In genomic region chr19:50025022-50025793, GRCh38 we compare ENCODE assay signal across 8 cellular contexts. TPM values are rescaled to one million over a fixed set of nuclear protein-coding genes. Genes with fewer than 3 reads are reported as not detected.
DNase-seq lines count a peak whose midpoint lies in the region; ATAC-seq and TF ChIP-seq lines count a peak whose summit lies in the region.

TSS of gene VRK3 (minus strand) at chr19:50025372. CDS start at chr19:50016162, 9,210 bp downstream.

- H3K36me3 ChIP-seq in ovary (no peaks in the 10 kb centered on the region), thyroid gland (peaks cover 0 to 2% of the 10 kb centered on the region in 2 donors)

- H3K36me3 Mint-ChIP-seq in activated naive CD8-positive, alpha-beta T cell treated with anti-CD3 and anti-CD28 coated beads, Interleukin-2, amount 50 U/mL, for 24 hours (ENCODE audit: low read depth): peaks cover 29% of the 10 kb centered on the region

- intact Hi-C loops in Right ventricle myocardium inferior (cut with DNase I): no loop called here
- intact Hi-C loops in ovary (cut with DNase I): no loop called here
- intact Hi-C loops in thyroid gland (cut with DNase I): no loop called here

- peaks cover 12% of the 10 kb centered on the region for H3K4me1 ChIP-seq in ovary (ENCODE audit: insufficient read depth)
- H3K4me1 ChIP-seq in thyroid gland: peaks cover 20 to 22% of the 10 kb centered on the region in 2 donors

- TF ChIP-seq POLR2A in ovary (IDR thresholded peaks at IDR 0.05) (peak; percentile 69), thyroid gland (IDR thresholded peaks at IDR 0.05) (peak in 1 of 2 donors; percentile 74)

- TF ChIP-seq CTCF in GM12873 (IDR thresholded peaks at IDR 0.05; ENCODE audit: insufficient read depth, low read depth, low read length, missing control alignments): peak; percentile 38
- TF ChIP-seq CTCF in ovary (IDR thresholded peaks at IDR 0.05): peak in 1 of 3 donors; percentile 21
- TF ChIP-seq CTCF in thyroid gland (IDR thresholded peaks at IDR 0.05): no peak

- no peaks in the 10 kb centered on the region for H3K27me3 ChIP-seq in ovary
- H3K27me3 ChIP-seq in thyroid gland: no peaks in the 10 kb centered on the region

- peak; percentile 95 for DNase-seq in NCI-H1417 treated with DMSO at 0.1 percent for 48 hours (lab: John Stamatoyannopoulos, UW)
- peak; percentile 100 for DNase-seq in SW480 (ENCODE audit: low spot score)
- DNase-seq in activated naive CD8-positive, alpha-beta T cell treated with anti-CD3 and anti-CD28 coated beads, Interleukin-2, amount 50 U/mL, for 24 hours: peak; percentile 94
- DNase-seq in Right ventricle myocardium inferior (ENCODE audit: missing footprints): peak; percentile 100
- peak; percentile 98 to 99 (median 99) for DNase-seq in ovary
- peak; percentile 99 for DNase-seq in thyroid gland

- H3K27me3 Mint-ChIP-seq in activated naive CD8-positive, alpha-beta T cell treated with anti-CD3 and anti-CD28 coated beads, Interleukin-2, amount 50 U/mL, for 24 hours: peaks cover 5% of the 10 kb centered on the region

- H3K9me3 ChIP-seq in ovary: no peaks in the 10 kb centered on the region
- no peaks in the 10 kb centered on the region for H3K9me3 ChIP-seq in thyroid gland

- H3K27ac ChIP-seq in ovary (peak within 1 kb of the TSS; percentile 3 to 85), thyroid gland (peak within 1 kb of the TSS; percentile 78 to 86 (median 82))

- H3K4me3 ChIP-seq in ovary (peak within 1 kb of the TSS; percentile 99), thyroid gland (replicated peaks in 1 of 3) (peak within 1 kb of the TSS; percentile 64 to 92 (median 79))

- peak within 1 kb of the TSS; percentile 100 for H3K27ac Mint-ChIP-seq in activated naive CD8-positive, alpha-beta T cell treated with anti-CD3 and anti-CD28 coated beads, Interleukin-2, amount 50 U/mL, for 24 hours

- peak; percentile 77 for TF ChIP-seq EP300 in ovary (IDR thresholded peaks at IDR 0.05)

- H3K9me3 Mint-ChIP-seq in activated naive CD8-positive, alpha-beta T cell treated with anti-CD3 and anti-CD28 coated beads, Interleukin-2, amount 50 U/mL, for 24 hours: peaks cover 8% of the 10 kb centered on the region

- peak within 1 kb of the TSS; percentile 95 for H3K4me3 Mint-ChIP-seq in activated naive CD8-positive, alpha-beta T cell treated with anti-CD3 and anti-CD28 coated beads, Interleukin-2, amount 50 U/mL, for 24 hours

- ATAC-seq in HG02763 (IDR thresholded peaks at IDR 0.05; ENCODE audit: unreplicated experiment) (peak; percentile 84), Right ventricle myocardium inferior (peak; percentile 98)
- ATAC-seq in activated naive CD8-positive, alpha-beta T cell treated with anti-CD3 and anti-CD28 coated beads, Interleukin-2, amount 50 U/mL, for 24 hours: peak; percentile 91

- peaks cover 50% of the 10 kb centered on the region for H3K4me1 Mint-ChIP-seq in activated naive CD8-positive, alpha-beta T cell treated with anti-CD3 and anti-CD28 coated beads, Interleukin-2, amount 50 U/mL, for 24 hours

- WGBS in ovary, 3 donors: 0 to 1% (median 1%) methylated on average over 42 to 59 of the region's 59 CpGs
- WGBS in thyroid gland, 2 donors: 0% methylated on average over 17 of the region's 59 CpGs

RNA-seq across cellular contexts. Expression of gene VRK3, which starts in this region (rescaled TPM):
- total RNA-seq in Right ventricle myocardium inferior (22.9 TPM), ovary (10 to 100 TPM; 26.3 to 44.7 (median 34.0) TPM), thyroid gland (10 to 100 TPM; 34.7 to 52.1 (median 46.8) TPM)
- polyA plus RNA-seq in ovary: 10 to 100 TPM; 26.1 to 52.5 TPM

Comparison
In these comparisons a context has a peak if more than half of its experiments do, and no peak if none do; other contexts are left out.
1. Peak in every context shown above with its lines: DNase-seq, ATAC-seq, H3K4me3 ChIP-seq and H3K27ac ChIP-seq.